8 cellular contexts compared by ENCODE assay signal in the genomic region with DNA sequence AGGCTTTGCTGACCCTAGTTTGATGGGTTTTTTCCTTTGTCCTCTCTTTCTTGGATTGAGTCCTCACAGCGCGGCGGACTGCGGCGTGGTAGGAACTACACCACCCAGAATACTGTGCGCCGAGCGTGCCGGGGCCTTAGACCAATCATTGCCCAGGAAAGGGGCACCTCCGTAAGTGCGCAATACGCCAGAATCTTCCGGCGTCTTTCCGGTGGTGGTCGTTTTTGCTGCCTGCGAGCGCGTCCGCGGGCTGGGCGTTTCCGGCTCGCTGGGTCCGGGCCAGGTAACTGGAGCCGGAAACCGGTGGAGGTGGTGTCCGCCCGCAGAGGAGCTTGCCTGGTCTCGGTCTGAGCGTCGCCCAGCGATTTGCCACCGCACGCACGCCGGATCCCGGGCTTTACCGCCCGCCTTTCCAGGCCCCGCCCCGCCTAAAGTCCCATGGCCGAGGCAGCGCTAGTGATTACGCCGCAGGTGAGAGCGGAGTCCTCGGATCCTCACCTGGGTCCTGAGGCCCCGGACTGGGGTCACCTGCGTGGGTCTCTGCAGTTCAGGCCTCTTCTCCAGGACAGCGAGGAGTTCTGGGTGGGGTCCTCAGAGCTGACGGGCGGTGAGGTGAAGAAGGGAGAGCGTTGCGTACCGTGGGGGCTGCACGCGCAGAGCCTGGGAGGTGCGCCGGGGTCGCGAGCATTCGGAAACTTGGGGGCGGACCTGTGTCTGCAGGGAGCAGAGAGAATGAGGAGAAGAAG. TPM values are rescaled to one million over a fixed set of nuclear protein-coding genes. Genes with fewer than 3 reads are reported as not detected.
DNase-seq lines count a peak whose midpoint lies in the region; ATAC-seq and TF ChIP-seq lines count a peak whose summit lies in the region.

ZNF549 (plus strand) TSS at position 221 of the 746 bp plus-strand sequence; CDS start at position 439, 218 bp downstream.

- H3K18ac ChIP-seq in trophoblast cell (ENCODE audit: low read length) = peak within 1 kb of the TSS; percentile 63

- intact Hi-C loops in heart right ventricle (cut with DNase I) = no loop called here

- H3K9me3 ChIP-seq in SU-DHL-6 (ENCODE audit: insufficient read depth, low read length) = 0 out of 2 replicates have a peak, but pooled peaks cover 8% of the 10 kb centered on the region
- H3K9me3 ChIP-seq in heart right ventricle = peaks cover 0 to 40% (median 7%) of the 10 kb centered on the region in 11 donors
- H3K9me3 ChIP-seq in trophoblast cell (ENCODE audit: insufficient read depth, low read depth, low read length) = no peaks in the 10 kb centered on the region
- peaks cover 0 to 46% (median 7%) of the 10 kb centered on the region in 4 donors for H3K9me3 ChIP-seq in tibial nerve

- H2BK120ac ChIP-seq in trophoblast cell (ENCODE audit: insufficient read depth, low read length, poor library complexity) = peak within 1 kb of the TSS; percentile 46

- H3K23ac ChIP-seq in trophoblast cell (ENCODE audit: low read length) = no peak within 1 kb of the TSS

- peaks cover 21% of the 10 kb centered on the region for H3K4me1 Mint-ChIP-seq in activated naive CD8-positive, alpha-beta T cell treated with anti-CD3 and anti-CD28 coated beads, Interleukin-2, amount 50 U/mL, for 24 hours

- H3K4me1 ChIP-seq in heart right ventricle (peaks cover 9 to 18% (median 13%) of the 10 kb centered on the region in 9 donors), trophoblast cell (ENCODE audit: control insufficient read depth in 1 of 2, insufficient read depth in 2 of 2, low read length in 2 of 2) (peaks cover 3 to 4% of the 10 kb centered on the region in 2 experiments), tibial nerve (peaks cover 0 to 18% (median 5%) of the 10 kb centered on the region in 4 donors)

- peak in 1 of 2 donors; percentile 74 for TF ChIP-seq EP300 in tibial nerve (IDR thresholded peaks at IDR 0.05)

- no peaks in the 10 kb centered on the region for H3K27me3 Mint-ChIP-seq in activated naive CD8-positive, alpha-beta T cell treated with anti-CD3 and anti-CD28 coated beads, Interleukin-2, amount 50 U/mL, for 24 hours

- H3K27ac Mint-ChIP-seq in activated naive CD8-positive, alpha-beta T cell treated with anti-CD3 and anti-CD28 coated beads, Interleukin-2, amount 50 U/mL, for 24 hours = peak within 1 kb of the TSS; percentile 77

- H3K4me3 ChIP-seq in SU-DHL-6 (ENCODE audit: insufficient read depth, low read length, poor library complexity, severe bottlenecking) (peak within 1 kb of the TSS; percentile 90), heart right ventricle (peak within 1 kb of the TSS; percentile 66 to 98 (median 89)), trophoblast cell (ENCODE audit: low read depth, low read length) (peak within 1 kb of the TSS; percentile 84), tibial nerve (peak within 1 kb of the TSS; percentile 60 to 82 (median 67))

- WGBS in heart right ventricle, 2 donors = 0% methylated on average over 64 of the region's 64 CpGs
- WGBS in trophoblast cell (ENCODE audit: extremely low coverage, insufficient coverage, insufficient read length) = no CpG with 5 or more reads among the region's 64 CpGs
- 4 to 5% methylated on average over 42 to 56 of the region's 64 CpGs for WGBS in tibial nerve, 2 donors

- H3K4me2 ChIP-seq in SU-DHL-6 (ENCODE audit: low read depth, low read length, poor library complexity, severe bottlenecking) = peak within 1 kb of the TSS; percentile 70
- H3K4me2 ChIP-seq in trophoblast cell (ENCODE audit: low read length) = peak within 1 kb of the TSS; percentile 91

- H2AFZ ChIP-seq in SU-DHL-6 (ENCODE audit: low read depth, low read length, severe bottlenecking) = peak within 1 kb of the TSS; percentile 96
- H2AFZ ChIP-seq in trophoblast cell (ENCODE audit: insufficient read depth, low read length, poor library complexity) = peak within 1 kb of the TSS; percentile 74

- H3K79me2 ChIP-seq in SU-DHL-6 (ENCODE audit: insufficient read depth, low read length) (peaks cover 24% of the 10 kb centered on the region), trophoblast cell (ENCODE audit: control insufficient read depth, insufficient read depth, low read length, poor library complexity) (peaks cover 5% of the 10 kb centered on the region)

- no peak for TF ChIP-seq CTCF in SU-DHL-6 (IDR thresholded peaks at IDR 0.05; ENCODE audit: insufficient read depth, low read length, poor library complexity, severe bottlenecking)
- TF ChIP-seq CTCF in heart right ventricle (IDR thresholded peaks at IDR 0.05) = no peak
- TF ChIP-seq CTCF in tibial nerve (IDR thresholded peaks at IDR 0.05) = peak in 1 of 5 experiments; percentile 33

- peaks cover 4% of the 10 kb centered on the region for H3K79me1 ChIP-seq in trophoblast cell (ENCODE audit: low read length)

- no peak for TF ChIP-seq POLR2A in tibial nerve (IDR thresholded peaks at IDR 0.05)

- H4K12ac ChIP-seq in trophoblast cell (ENCODE audit: low read depth, low read length) = peak within 1 kb of the TSS; percentile 73

- H3K4ac ChIP-seq in trophoblast cell (ENCODE audit: low read depth, low read length) = peak within 1 kb of the TSS; percentile 44

- peak within 1 kb of the TSS; percentile 72 for H2BK5ac ChIP-seq in trophoblast cell (ENCODE audit: low read depth, low read length, poor library complexity)

- no peaks in the 10 kb centered on the region for H3K9me2 ChIP-seq in SU-DHL-6 (replicated peaks; ENCODE audit: insufficient read depth, low read length)

- H3F3A ChIP-seq in SU-DHL-6 (ENCODE audit: insufficient read depth) = no peaks in the 10 kb centered on the region

- H4K8ac ChIP-seq in trophoblast cell (ENCODE audit: low read depth, low read length) = peak within 1 kb of the TSS; percentile 80

- H4K20me1 ChIP-seq in SU-DHL-6 (ENCODE audit: low read depth, low read length) = no peaks in the 10 kb centered on the region

- no peak within 1 kb of the TSS for H2BK12ac ChIP-seq in trophoblast cell (ENCODE audit: low read length)

- H3K36me3 ChIP-seq in SU-DHL-6 (ENCODE audit: low read length) (no peaks in the 10 kb centered on the region), heart right ventricle (peaks cover 0 to 26% (median 17%) of the 10 kb centered on the region in 9 donors), trophoblast cell (ENCODE audit: control insufficient read depth in 1 of 2, insufficient read depth in 2 of 2, low read length in 2 of 2) (peaks cover 0 to 2% of the 10 kb centered on the region in 2 experiments), tibial nerve (peaks cover 0 to 37% (median 3%) of the 10 kb centered on the region in 3 donors)

- peak within 1 kb of the TSS; percentile 31 for H3K14ac ChIP-seq in trophoblast cell (ENCODE audit: low read length)

- H2AK5ac ChIP-seq in trophoblast cell (ENCODE audit: low read length) = no peak within 1 kb of the TSS

- H3K27me3 ChIP-seq in SU-DHL-6 (ENCODE audit: low read length) (no peaks in the 10 kb centered on the region), heart right ventricle (no peaks in the 10 kb centered on the region), trophoblast cell (ENCODE audit: insufficient read depth, low read length) (no peaks in the 10 kb centered on the region), tibial nerve (no peaks in the 10 kb centered on the region)

- no peak within 1 kb of the TSS for H3K27ac ChIP-seq in SU-DHL-6 (ENCODE audit: low read depth, low read length)
- peak within 1 kb of the TSS in 9 of 10 donors; percentile 60 to 89 (median 84) for H3K27ac ChIP-seq in heart right ventricle
- H3K27ac ChIP-seq in trophoblast cell (ENCODE audit: low read depth, low read length) = peak within 1 kb of the TSS; percentile 80
- peak within 1 kb of the TSS; percentile 49 to 83 (median 80) for H3K27ac ChIP-seq in tibial nerve

- peaks cover 61% of the 10 kb centered on the region for H3K9me3 Mint-ChIP-seq in activated naive CD8-positive, alpha-beta T cell treated with anti-CD3 and anti-CD28 coated beads, Interleukin-2, amount 50 U/mL, for 24 hours

- peak; percentile 100 for ATAC-seq in activated naive CD8-positive, alpha-beta T cell treated with anti-CD3 and anti-CD28 coated beads, Interleukin-2, amount 50 U/mL, for 24 hours
- peak; percentile 100 for ATAC-seq in heart right ventricle

- POLR2A ChIA-PET in HEK293T (lab: Yijun Ruan, JAX) = no interaction called here

- H4K91ac ChIP-seq in trophoblast cell (ENCODE audit: low read depth, low read length) = peak within 1 kb of the TSS; percentile 61

- DNase-seq in GM03348 (ENCODE audit: low spot score) = peak; percentile 97
- DNase-seq in HEK293T (ENCODE audit: extremely low spot score) = peak; percentile 89
- DNase-seq in NCI-H1092 (lab: John Stamatoyannopoulos, UW) = peak; percentile 83
- DNase-seq in activated naive CD8-positive, alpha-beta T cell treated with anti-CD3 and anti-CD28 coated beads, Interleukin-2, amount 50 U/mL, for 24 hours = peak; percentile 87
- DNase-seq in heart right ventricle = peak; percentile 87 to 90
- DNase-seq in trophoblast cell = peak; percentile 92 to 94
- peak; percentile 64 to 80 for DNase-seq in tibial nerve (ENCODE audit: low spot score in 2 of 2)

- peaks cover 52% of the 10 kb centered on the region for H3K36me3 Mint-ChIP-seq in activated naive CD8-positive, alpha-beta T cell treated with anti-CD3 and anti-CD28 coated beads, Interleukin-2, amount 50 U/mL, for 24 hours (ENCODE audit: low read depth)

- CTCF ChIA-PET in HEK293T (lab: Yijun Ruan, JAX) = no interaction called here

- H3K4me3 Mint-ChIP-seq in activated naive CD8-positive, alpha-beta T cell treated with anti-CD3 and anti-CD28 coated beads, Interleukin-2, amount 50 U/mL, for 24 hours = peak within 1 kb of the TSS; percentile 89

- H3K9ac ChIP-seq in SU-DHL-6 (ENCODE audit: low read length) (peak within 1 kb of the TSS; percentile 72), trophoblast cell (ENCODE audit: low read length) (peak within 1 kb of the TSS; percentile 21)

TF ChIP-seq in HEK293T, 16 proteins besides CTCF, POLR2A, EP300 and RAD21:
- TF ChIP-seq L3MBTL2 (conservative IDR thresholded peaks at IDR 0.05) (peak; percentile 83), ARNT (IDR thresholded peaks at IDR 0.05) (no peak)
- TF ChIP-seq, protein P1, sequence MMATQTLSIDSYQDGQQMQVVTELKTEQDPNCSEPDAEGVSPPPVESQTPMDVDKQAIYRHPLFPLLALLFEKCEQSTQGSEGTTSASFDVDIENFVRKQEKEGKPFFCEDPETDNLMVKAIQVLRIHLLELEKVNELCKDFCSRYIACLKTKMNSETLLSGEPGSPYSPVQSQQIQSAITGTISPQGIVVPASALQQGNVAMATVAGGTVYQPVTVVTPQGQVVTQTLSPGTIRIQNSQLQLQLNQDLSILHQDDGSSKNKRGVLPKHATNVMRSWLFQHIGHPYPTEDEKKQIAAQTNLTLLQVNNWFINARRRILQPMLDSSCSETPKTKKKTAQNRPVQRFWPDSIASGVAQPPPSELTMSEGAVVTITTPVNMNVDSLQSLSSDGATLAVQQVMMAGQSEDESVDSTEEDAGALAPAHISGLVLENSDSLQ (IDR thresholded peaks at IDR 0.05) = no peak

RNA-seq across cellular contexts. Expression of gene ZNF549, which starts in this region (rescaled TPM):
- total RNA-seq in heart right ventricle (1 to 10 TPM; 3.0 to 5.1 (median 3.8) TPM), tibial nerve (1 to 10 TPM; 4.9 to 5.7 (median 5.0) TPM)
- polyA plus RNA-seq in heart right ventricle = 1 to 10 TPM; 2.1 to 2.9 TPM
- polyA plus RNA-seq in trophoblast cell (2013) = 2.8 and 3.1 TPM in 2 replicates
